Comparison of ENCODE assay signal across 1 cellular context in genomic region chr1:101309334-101310221, GRCh38.
TF ChIP-seq lines count a peak whose summit lies in the region.

No MANE protein-coding gene starts in this region.

TF ChIP-seq in GM12878, 131 proteins besides CTCF, POLR2A, EP300 and RAD21 (continued from another document):
- TF ChIP-seq ZNF687 (IDR thresholded peaks at IDR 0.05) (peak; percentile 96), ZBED1 (IDR thresholded peaks at IDR 0.05; ENCODE audit: borderline replicate concordance) (peak; percentile 14; the same call in 1 of the 2 replicates), BACH1 (IDR thresholded peaks at IDR 0.05; ENCODE audit: borderline replicate concordance) (peak; percentile 88; the same call in 1 of the 2 replicates), JUND (IDR thresholded peaks at IDR 0.05; ENCODE audit: low read depth, low read length) (no peak), MEF2B (IDR thresholded peaks at IDR 0.05; ENCODE audit: partially characterized antibody, poor library complexity, severe bottlenecking) (peak; percentile 81), BHLHE40 (IDR thresholded peaks at IDR 0.05; ENCODE audit: borderline replicate concordance in 1 of 2, low read depth in 2 of 2, low read length in 1 of 2) (peak; percentile 73 to 94), HDGF (IDR thresholded peaks at IDR 0.05) (no peak; the same call in 1 of the 2 replicates), HDAC6 (IDR thresholded peaks at IDR 0.05; ENCODE audit: unreplicated experiment) (no peak)
